21 cellular contexts compared by ENCODE assay signal in the genomic region with DNA sequence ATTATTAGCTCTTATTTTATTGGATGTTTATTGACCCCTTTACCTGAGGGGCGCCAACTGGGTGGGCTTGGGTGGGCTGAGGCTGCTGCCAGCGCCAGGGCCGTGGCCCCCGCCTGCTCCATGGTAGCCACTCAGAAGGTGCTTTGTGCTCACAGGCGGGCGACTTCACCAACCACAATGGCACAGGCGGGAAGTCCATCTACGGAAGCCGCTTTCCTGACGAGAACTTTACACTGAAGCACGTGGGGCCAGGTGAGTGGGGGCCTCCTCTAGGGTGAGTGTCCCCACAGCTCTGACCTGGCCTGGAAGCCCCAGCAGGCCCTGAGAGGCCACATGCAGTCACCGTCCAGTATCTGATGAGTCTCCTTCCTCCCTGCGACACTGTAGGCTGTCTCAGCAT.
"Had no signal": no experiment of that assay in that cellular context is flagged by ENCODE, and none has a peak within 500 bp of the region (broad histone marks: within the 10 kb centered on the region; RNA-seq: fewer than 3 reads in every experiment).

No MANE protein-coding gene starts in this region.

- H3K4me2 ChIP-seq: smooth muscle cell had no signal

- H3K9me3 ChIP-seq: heart right ventricle, sigmoid colon, upper lobe of left lung had no signal

- H3K27ac ChIP-seq: epithelial cell of prostate, heart right ventricle, sigmoid colon, upper lobe of left lung, VCaP had no signal

- DNase-seq: activated CD4-positive, CD25-positive, alpha-beta regulatory T cell treated with anti-CD3 and anti-CD28 coated beads, Interleukin-2, amount 50 U/mL, for 72 hours; activated effector memory CD4-positive, alpha-beta T cell treated with Interleukin-2 at 50 U/mL for 16 hours; activated naive CD4-positive, alpha-beta T cell treated with anti-CD3 and anti-CD28 coated beads, Interleukin-2, amount 10 ng/mL, durations not matched to agents 7 days and 5 days; activated naive CD8-positive, alpha-beta T cell treated with anti-CD3 and anti-CD28 coated beads, Interleukin-2, amount 50 U/mL, for 24 hours; activated T-cell treated with anti-CD3 and anti-CD28 coated beads, Interleukin-2, amount 50 U/mL, for 72 hours; cortex of kidney; heart right ventricle; sigmoid colon; stimulated activated CD4-positive, alpha-beta T cell treated with anti-CD3 and anti-CD28 coated beads, Interleukin-2, amount 100 ng/mL, for 48 hours; stimulated activated CD8-positive, alpha-beta memory T cell treated with anti-CD3 and anti-CD28 coated beads, Interleukin-4, amount 100 ng/mL, for 48 hours; stimulated activated naive CD4-positive, alpha-beta T cell treated with Interleukin-2 at 50 U/mL for 16 hours; T-cell had no signal

- H3K9me3 Mint-ChIP-seq: activated naive CD4-positive, alpha-beta T cell treated with anti-CD3 and anti-CD28 coated beads, Interleukin-2, amount 10 ng/mL, durations not matched to agents 7 days and 5 days; activated naive CD8-positive, alpha-beta T cell treated with anti-CD3 and anti-CD28 coated beads, Interleukin-2, amount 50 U/mL, for 24 hours; activated T-cell treated with anti-CD3 and anti-CD28 coated beads, Interleukin-2, amount 50 U/mL, for 72 hours; mesothelial cell of epicardium; T-cell; T-helper 2 cell treated with Interferon-gamma antibody and Interleukin-4, amounts not matched to agents 5 μg/mL and 100 μg/mL, for 36 hours had no signal

- H3K27me3 Mint-ChIP-seq: activated naive CD4-positive, alpha-beta T cell treated with anti-CD3 and anti-CD28 coated beads, Interleukin-2, amount 10 ng/mL, durations not matched to agents 7 days and 5 days; activated naive CD8-positive, alpha-beta T cell treated with anti-CD3 and anti-CD28 coated beads, Interleukin-2, amount 50 U/mL, for 24 hours; T-cell had no signal

- H3K4me3 Mint-ChIP-seq: activated naive CD4-positive, alpha-beta T cell treated with anti-CD3 and anti-CD28 coated beads, Interleukin-2, amount 10 ng/mL, durations not matched to agents 7 days and 5 days; activated naive CD8-positive, alpha-beta T cell treated with anti-CD3 and anti-CD28 coated beads, Interleukin-2, amount 50 U/mL, for 24 hours; mesothelial cell of epicardium; nephron; T-cell; T-helper 2 cell treated with Interferon-gamma antibody and Interleukin-4, amounts not matched to agents 5 μg/mL and 100 μg/mL, for 36 hours had no signal

- H3K27me3 ChIP-seq: heart right ventricle, sigmoid colon, upper lobe of left lung had no signal

- H3K4me3 ChIP-seq: heart right ventricle, lung, sigmoid colon, smooth muscle cell, upper lobe of left lung had no signal

- H3K27ac Mint-ChIP-seq: activated naive CD8-positive, alpha-beta T cell treated with anti-CD3 and anti-CD28 coated beads, Interleukin-2, amount 50 U/mL, for 24 hours; activated T-cell treated with anti-CD3 and anti-CD28 coated beads, Interleukin-2, amount 50 U/mL, for 72 hours; mesothelial cell of epicardium; nephron; T-cell; T-helper 2 cell treated with Interferon-gamma antibody and Interleukin-4, amounts not matched to agents 5 μg/mL and 100 μg/mL, for 36 hours had no signal

- ATAC-seq: activated naive CD8-positive, alpha-beta T cell treated with anti-CD3 and anti-CD28 coated beads, Interleukin-2, amount 50 U/mL, for 24 hours; activated T-cell treated with anti-CD3 and anti-CD28 coated beads, Interleukin-2, amount 50 U/mL, for 72 hours; heart right ventricle; left lobe of liver; T-cell had no signal
